In genomic region chr6:4962905-4963304, GRCh38 we compare ENCODE assay signal across 17 cellular contexts.
"Had no signal": no experiment of that assay in that cellular context is flagged by ENCODE, and none has a peak within 500 bp of the region (broad histone marks: within the 10 kb centered on the region; RNA-seq: fewer than 3 reads in every experiment).

No MANE protein-coding gene starts in this region.

- H3K9ac ChIP-seq: neural progenitor cell had no signal

- H3K4me3 ChIP-seq: coronary artery, gastroesophageal sphincter, left ventricle myocardium inferior, lower lobe of right lung, neural progenitor cell, ovary, right atrium auricular region, sigmoid colon had no signal

- DNase-seq: effector CD4-positive, alpha-beta T cell; glutamatergic neuron; left cardiac atrium; left ventricle myocardium inferior; lower lobe of right lung; nucleus accumbens; ovary; sigmoid colon; small intestine; stimulated activated CD4-positive, alpha-beta T cell treated with anti-CD3 and anti-CD28 coated beads, Interleukin-12 subunit alpha, Interleukin-12 subunit beta, amount 100 ng/mL, for 4 hours; stimulated activated naive CD4-positive, alpha-beta T cell treated with Interleukin-2 at 50 U/mL for 16 hours had no signal

- H3K4me2 ChIP-seq: neural progenitor cell had no signal

- H3K4me1 ChIP-seq: gastroesophageal sphincter, left ventricle myocardium inferior, lower lobe of right lung, right atrium auricular region had no signal

- H3K36me3 ChIP-seq: gastroesophageal sphincter, left ventricle myocardium inferior, lower lobe of right lung, neural progenitor cell, ovary, right atrium auricular region, sigmoid colon had no signal

- H3K27ac ChIP-seq: coronary artery, gastroesophageal sphincter, left ventricle myocardium inferior, lower lobe of right lung, neural progenitor cell, ovary, right atrium auricular region, sigmoid colon had no signal

- H3K9me3 ChIP-seq: gastroesophageal sphincter, left ventricle myocardium inferior, lower lobe of right lung, ovary, right atrium auricular region, sigmoid colon had no signal

- ATAC-seq: esophagus mucosa; gastroesophageal sphincter; left cardiac atrium; lower lobe of right lung; natural killer cell treated with Interleukin-12 subunit alpha and Interleukin-12 subunit beta and Interleukin-15 and Interleukin-18, amount 100 ng/mL, for 72 hours had no signal

- H3K27me3 ChIP-seq: gastroesophageal sphincter, neural progenitor cell, ovary, right atrium auricular region, sigmoid colon had no signal

- H2AFZ ChIP-seq: neural progenitor cell had no signal
